In the genomic region with DNA sequence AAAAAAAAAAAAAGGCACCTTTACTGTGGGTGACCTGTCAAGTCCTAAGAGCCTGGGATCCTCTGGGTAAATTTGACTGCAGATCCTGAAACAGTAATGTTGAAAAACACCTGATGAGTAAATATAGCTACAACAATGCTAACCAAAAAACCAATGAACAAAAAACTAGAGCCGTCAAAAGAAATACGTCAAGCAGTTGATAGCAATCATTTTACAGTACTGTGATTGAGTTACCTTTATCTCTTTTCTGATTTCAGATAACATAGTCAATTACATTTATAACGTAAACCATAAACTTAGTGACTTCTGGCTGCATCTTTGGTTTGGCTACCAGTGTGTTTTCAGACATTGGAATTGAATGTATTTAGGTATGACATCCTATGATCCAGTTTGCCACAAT, we compare ENCODE assay signal across 11 cellular contexts.
"Had no signal": no experiment of that assay in that cellular context is flagged by ENCODE, and none has a peak within 500 bp of the region (broad histone marks: within the 10 kb centered on the region; RNA-seq: fewer than 3 reads in every experiment).

No MANE protein-coding gene starts in this region.

- H2AFZ ChIP-seq: GM23248, GM23338 had no signal

- H3K9me3 Mint-ChIP-seq: H9, HFFc6 had no signal

- H3K4me3 ChIP-seq: GM23248, GM23338, HAP-1 had no signal

- ATAC-seq: GM23338, HCT116 had no signal

- H3K4me3 Mint-ChIP-seq: GM23338, H9, HFFc6 had no signal

- H3K9me3 ChIP-seq: HAP-1 had no signal

- DNase-seq: GM23248, GOT3, H7, H9, HCEC 1CT, HFFc6 had no signal

- H3K27ac Mint-ChIP-seq: GM23338, H9, HFFc6 had no signal

- H3K27ac ChIP-seq: GM23248 had no signal

- H3K9ac ChIP-seq: GM23248 had no signal

- FAIRE-seq: H1, H54 had no signal

- H3K4me2 ChIP-seq: GM23338 had no signal
